1 cellular context compared by ENCODE assay signal in genomic region chr1:25703671-25704637, GRCh38.
TF ChIP-seq lines count a peak whose summit lies in the region.

No MANE protein-coding gene starts in this region.

TF ChIP-seq in GM23338, 12 proteins besides CTCF, POLR2A, EP300 and RAD21 (continued from another document):
- no peak for TF ChIP-seq ZNF462 (CRISPR knock-in tag; IDR thresholded peaks at IDR 0.05)
TF ChIP-seq in GM23338: peak in this region for 0.
